In the genomic region with DNA sequence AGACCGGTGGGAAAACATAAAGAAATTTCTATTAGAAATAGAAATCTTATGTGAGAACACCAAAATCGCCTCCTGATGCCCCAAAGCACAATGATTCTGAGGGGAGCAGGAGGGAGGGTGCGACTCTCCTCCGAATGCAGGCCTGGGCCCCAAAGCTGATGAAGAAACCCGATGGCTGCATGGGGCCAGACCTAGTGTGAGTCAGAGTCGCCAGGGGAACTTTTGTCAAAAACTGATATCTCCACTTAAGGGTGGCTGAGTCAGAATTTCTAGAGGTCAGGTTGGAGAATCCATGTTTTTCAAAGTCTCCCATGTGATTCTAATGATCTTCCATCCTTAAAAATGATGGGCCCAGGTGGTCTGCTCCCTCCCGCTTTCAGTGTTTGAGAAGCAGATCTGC, we compare ENCODE assay signal across 14 cellular contexts.
DNase-seq lines count a peak whose midpoint lies in the region; ATAC-seq and TF ChIP-seq lines count a peak whose summit lies in the region.
"Had no signal": no experiment of that assay in that cellular context is flagged by ENCODE, and none has a peak within 500 bp of the region (broad histone marks: within the 10 kb centered on the region; RNA-seq: fewer than 3 reads in every experiment).

No MANE protein-coding gene starts in this region.

- no peak for TF ChIP-seq POLR2A in gastrocnemius medialis (IDR thresholded peaks at IDR 0.05)

- ATAC-seq in activated B cell treated with CpG ODN at 0.5 μM for 24 hours (ENCODE audit: low read depth) = no peak
- ATAC-seq in gastrocnemius medialis = no peak
- ATAC-seq in GM21526 (IDR thresholded peaks at IDR 0.05; ENCODE audit: low FRiP score, unreplicated experiment) = no peak
- no peak for ATAC-seq in GM19397 (IDR thresholded peaks at IDR 0.05; ENCODE audit: unreplicated experiment)
- ATAC-seq: HCT116, Panc1 had no signal

- TF ChIP-seq CTCF in activated B cell treated with CpG ODN at 0.5 μM for 24 hours (IDR thresholded peaks at IDR 0.05) = no peak
- no peak for TF ChIP-seq CTCF in gastrocnemius medialis (IDR thresholded peaks at IDR 0.05 in 4 of 5, conservative IDR thresholded peaks at IDR 0.05 in 1 of 5)

- CTCF ChIA-PET in activated B cell treated with CpG ODN at 0.5 μM for 24 hours (lab: Charles Lee) = interaction anchor here (1.0 kb wide), 1 partner anchor 44 kb away, joined by 3 read pairs; no protein-coding TSS in a partner anchor

- no peaks in the 10 kb centered on the region for H3K27me3 Mint-ChIP-seq in activated B cell treated with CpG ODN at 0.5 μM for 24 hours

- intact Hi-C loops in activated B cell treated with CpG ODN at 0.5 μM for 24 hours (cut with micrococcal nuclease) = loop anchor here (5.0 kb wide), 2 partner anchors 94 to 164 kb away; no protein-coding TSS in a partner anchor
- intact Hi-C loops in gastrocnemius medialis (cut with DNase I; ENCODE audit: low total_unique reads) = no loop called here

- H3K4me1 ChIP-seq in gastrocnemius medialis = peaks cover 35 to 50% of the 10 kb centered on the region in 2 donors

- peak; percentile 9 for DNase-seq in AG08396 (ENCODE audit: low spot score)
- DNase-seq in EL = peak; percentile 39
- no peak for DNase-seq in activated B cell treated with CpG ODN at 0.5 μM for 24 hours
- DNase-seq in iris pigment epithelial cell (ENCODE audit: low read depth) = peak; percentile 48
- no peak for DNase-seq in gastrocnemius medialis
- no peak for DNase-seq in mesenteric fat pad (ENCODE audit: low spot score)
- DNase-seq: GF-D8, kidney glomerular epithelial cell had no signal

- H3K27ac Mint-ChIP-seq in activated B cell treated with CpG ODN at 0.5 μM for 24 hours = peak overlapping the region; percentile 68

- peak overlapping the region; percentile 7 for H3K4me3 Mint-ChIP-seq in activated B cell treated with CpG ODN at 0.5 μM for 24 hours
- H3K4me3 Mint-ChIP-seq: CD14-positive monocyte had no signal

- POLR2A ChIA-PET in activated B cell treated with CpG ODN at 0.5 μM for 24 hours (lab: Charles Lee) = interaction anchor here (0.7 to 5.3 kb wide), 5 partner anchors 14 to 74 kb away, joined by 3 to 34 read pairs (median 7); no protein-coding TSS in a partner anchor

- no peaks in the 10 kb centered on the region for H3K36me3 ChIP-seq in gastrocnemius medialis

- H3K36me3 Mint-ChIP-seq in activated B cell treated with CpG ODN at 0.5 μM for 24 hours (ENCODE audit: low read depth) = peaks cover 48% of the 10 kb centered on the region
- H3K36me3 Mint-ChIP-seq: CD14-positive monocyte had no signal

- H3K27ac ChIP-seq in gastrocnemius medialis = peak overlapping the region in 1 of 4 donors; percentile 20
- H3K27ac ChIP-seq: HL-60 had no signal

- in situ Hi-C loops in gastrocnemius medialis (cut with MboI; ENCODE audit: low sequenced_read_pairs in 4 of 4) = loop anchor here in 1 of 4 donors (25.0 kb wide), 1 partner anchor 164 kb away; a partner anchor contains a TSS

- H3K4me1 Mint-ChIP-seq in activated B cell treated with CpG ODN at 0.5 μM for 24 hours = peaks cover 80% of the 10 kb centered on the region

- H3K9me3 ChIP-seq in gastrocnemius medialis = no peaks in the 10 kb centered on the region

- H3K4me3 ChIP-seq in gastrocnemius medialis = no peak overlapping the region

- H3K9me3 Mint-ChIP-seq in activated B cell treated with CpG ODN at 0.5 μM for 24 hours = no peaks in the 10 kb centered on the region

- H3K27me3 ChIP-seq in gastrocnemius medialis = no peaks in the 10 kb centered on the region

Comparison
In these comparisons a context has a peak if more than half of its experiments do, and no peak if none do; other contexts are left out.
1. DNase-seq: peak in AG08396 (single experiment), EL (single experiment) and iris pigment epithelial cell (single experiment); none in activated B cell treated with CpG ODN at 0.5 μM for 24 hours (single experiment), gastrocnemius medialis (0 of 2) and mesenteric fat pad (single experiment).